1 cellular context compared by ENCODE assay signal in genomic region chr5:113487779-113488644, GRCh38.
TF ChIP-seq lines count a peak whose summit lies in the region.

Gene MCC, minus strand, starts transcription at chr5:113488453.

TF ChIP-seq in HepG2, 621 proteins besides CTCF, POLR2A, EP300 and RAD21 (continued from another document and continues in another):
- TF ChIP-seq AKNA (CRISPR knock-in tag; IDR thresholded peaks at IDR 0.05; ENCODE audit: borderline replicate concordance) (no peak), NR2F1 (CRISPR knock-in tag; IDR thresholded peaks at IDR 0.05) (no peak), HMGA1 (CRISPR knock-in tag; conservative IDR thresholded peaks at IDR 0.05) (no peak), ZXDC (CRISPR knock-in tag; IDR thresholded peaks at IDR 0.05) (peak; percentile 29; the same call in 1 of the 2 replicates), MXD3 (CRISPR knock-in tag; IDR thresholded peaks at IDR 0.05) (no peak), ZMYM4 (CRISPR knock-in tag; IDR thresholded peaks at IDR 0.05) (peak; percentile 79), JUND (CRISPR knock-in tag; IDR thresholded peaks at IDR 0.05) (no peak), HDAC6 (IDR thresholded peaks at IDR 0.05; ENCODE audit: low read depth, low read length) (no peak), ZNF282 (IDR thresholded peaks at IDR 0.05; ENCODE audit: partially characterized antibody) (no peak), ZNF362 (CRISPR knock-in tag; IDR thresholded peaks at IDR 0.05; ENCODE audit: borderline replicate concordance) (no peak), KDM1A (CRISPR knock-in tag; IDR thresholded peaks at IDR 0.05) (peak; percentile 42; the same call in 1 of the 2 replicates), PCBP1 (IDR thresholded peaks at IDR 0.05; ENCODE audit: borderline replicate concordance, low read depth, low read length) (0 out of 2 replicates have a peak, but pooled peaks have one; percentile 78), TFDP1 (CRISPR knock-in tag; IDR thresholded peaks at IDR 0.05; ENCODE audit: borderline replicate concordance) (peak; percentile 61; the same call in 1 of the 2 replicates), UBTF (CRISPR knock-in tag; IDR thresholded peaks at IDR 0.05) (peak; percentile 77), ZNF503 (CRISPR knock-in tag; IDR thresholded peaks at IDR 0.05) (no peak), ZNF263 (CRISPR knock-in tag; IDR thresholded peaks at IDR 0.05) (peak; percentile 82), ZNF496 (CRISPR knock-in tag; IDR thresholded peaks at IDR 0.05; ENCODE audit: insufficient replicate concordance) (no peak), GTF2F1 (IDR thresholded peaks at IDR 0.05; ENCODE audit: low read length) (no peak), U2AF1 (optimal IDR thresholded peaks at IDR 0.05; ENCODE audit: low read depth, low read length) (no peak), MYNN (CRISPR knock-in tag; IDR thresholded peaks at IDR 0.05; ENCODE audit: low read depth) (no peak), MYPOP (CRISPR knock-in tag; IDR thresholded peaks at IDR 0.05) (peak; percentile 61; the same call in 1 of the 2 replicates), GMEB1 (CRISPR knock-in tag; IDR thresholded peaks at IDR 0.05; ENCODE audit: borderline replicate concordance) (peak; percentile 13; the same call in 1 of the 2 replicates), ZNF354B (CRISPR knock-in tag; IDR thresholded peaks at IDR 0.05) (no peak), ZFP36L1 (CRISPR knock-in tag; IDR thresholded peaks at IDR 0.05) (no peak), ZNF607 (CRISPR knock-in tag; IDR thresholded peaks at IDR 0.05; ENCODE audit: borderline replicate concordance) (no peak), BRF2 (CRISPR knock-in tag; IDR thresholded peaks at IDR 0.05) (0 out of 2 replicates have a peak, but pooled peaks have one; percentile 62), ARID5B (CRISPR knock-in tag; IDR thresholded peaks at IDR 0.05) (peak; percentile 49), ZBTB25 (CRISPR knock-in tag; IDR thresholded peaks at IDR 0.05) (peak; percentile 17; the same call in 1 of the 2 replicates)
